Comparison of ENCODE assay signal across 1 cellular context in the genomic region with DNA sequence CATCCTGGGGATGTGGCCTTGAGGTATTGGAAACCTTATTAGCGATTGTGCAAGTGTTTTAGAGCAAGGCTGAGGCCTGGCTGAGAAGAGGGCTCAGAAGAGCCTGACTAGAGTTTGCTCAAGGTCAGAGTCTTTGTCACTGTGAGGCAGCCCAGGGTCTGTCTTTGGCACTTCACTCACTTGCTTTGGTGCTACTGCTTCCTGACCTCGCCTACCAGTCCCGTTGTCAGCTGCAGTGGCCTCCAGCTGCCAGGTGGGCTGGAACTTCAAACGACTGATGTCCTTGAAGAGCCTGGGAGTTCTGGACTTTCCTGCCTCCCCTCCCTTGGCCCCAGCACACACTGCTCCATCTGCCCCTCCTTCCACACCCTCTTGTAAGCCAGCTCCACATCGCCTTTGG.
TF ChIP-seq lines count a peak whose summit lies in the region.

No MANE protein-coding gene starts in this region.

TF ChIP-seq in H1, 55 proteins besides CTCF, POLR2A, EP300 and RAD21:
- no peak for TF ChIP-seq TBP (IDR thresholded peaks at IDR 0.05; ENCODE audit: low read depth, low read length)
- no peak for TF ChIP-seq GTF2F1 (IDR thresholded peaks at IDR 0.05; ENCODE audit: borderline replicate concordance, low read depth, low read length)
- no peak for TF ChIP-seq BACH1 (IDR thresholded peaks at IDR 0.05; ENCODE audit: low read length)
- no peak for TF ChIP-seq CREB1 (IDR thresholded peaks at IDR 0.05)
- TF ChIP-seq SP2 (IDR thresholded peaks at IDR 0.05; ENCODE audit: low read length) = no peak
